12 cellular contexts compared by ENCODE assay signal in genomic region chr15:41791547-41791937, GRCh38. TPM values are rescaled to one million over a fixed set of nuclear protein-coding genes. Genes with fewer than 3 reads are reported as not detected.
DNase-seq lines count a peak whose midpoint lies in the region; ATAC-seq, FAIRE-seq and TF ChIP-seq lines count a peak whose summit lies in the region.
"Had no signal": no experiment of that assay in that cellular context is flagged by ENCODE, and none has a peak within 500 bp of the region (broad histone marks: within the 10 kb centered on the region; RNA-seq: fewer than 3 reads in every experiment).

No MANE protein-coding gene starts in this region.

- CTCF ChIA-PET in HCT116 (lab: Charles Lee) = interaction anchor here (4.1 kb wide), 1 partner anchor 18 kb away, joined by 22 read pairs; the partner anchor contains the start of gene MAPKBP1
- CTCF ChIA-PET in GM10248 (lab: Yijun Ruan, JAX) = interaction anchor here (5.0 to 7.7 kb wide), 3 partner anchors 13 to 20 kb away, joined by 27 to 56 read pairs (median 44); partner anchors contain the start of gene MAPKBP1

- H3K36me3 ChIP-seq in HCT116 (ENCODE audit: control insufficient read depth in 1 of 2, insufficient read depth in 2 of 2, low read length in 2 of 2) = no peaks in the 10 kb centered on the region
- H3K36me3 ChIP-seq in SJCRH30 = no peaks in the 10 kb centered on the region
- no peaks in the 10 kb centered on the region for H3K36me3 ChIP-seq in left ventricle myocardium inferior
- no peaks in the 10 kb centered on the region for H3K36me3 ChIP-seq in skeletal muscle tissue (ENCODE audit: control insufficient read depth in 3 of 3, insufficient read depth in 3 of 3, low read length in 3 of 3)
- H3K36me3 ChIP-seq in MG63 = no peaks in the 10 kb centered on the region

- H4K20me1 ChIP-seq in HCT116 (ENCODE audit: insufficient read depth) = no peaks in the 10 kb centered on the region

- POLR2A ChIA-PET in HCT116 (lab: Charles Lee) (interaction anchor here (0.6 to 0.9 kb wide), 2 partner anchors 13 to 17 kb away, joined by 3 to 6 read pairs; partner anchors contain the start of gene MAPKBP1), GM10248 (lab: Yijun Ruan, JAX) (interaction anchor here (0.6 to 1.1 kb wide), 2 partner anchors 11 to 17 kb away, joined by 3 read pairs; partner anchors contain the start of gene MAPKBP1)

- FAIRE-seq in GM12891 (lab: Jason Lieb, UNC) = no peak

- intact Hi-C loops in HCT116 (cut with micrococcal nuclease) (no loop called here), left ventricle myocardium inferior (cut with micrococcal nuclease) (no loop called here)

- H3K79me2 ChIP-seq in HCT116 (ENCODE audit: insufficient read depth, low read length) = no peaks in the 10 kb centered on the region; the same call in none of the 2 replicates

- H3K4me1 ChIP-seq in HCT116 (ENCODE audit: control insufficient read depth in 1 of 2, insufficient read depth in 2 of 2, low read length in 2 of 2) = peaks cover 20 to 39% of the 10 kb centered on the region in 2 experiments
- peaks cover 18% of the 10 kb centered on the region for H3K4me1 ChIP-seq in SJCRH30
- H3K4me1 ChIP-seq in left ventricle myocardium inferior = peaks cover 61% of the 10 kb centered on the region
- H3K4me1 ChIP-seq in skeletal muscle tissue (ENCODE audit: control insufficient read depth in 3 of 3, insufficient read depth in 3 of 3, low read length in 3 of 3) = peaks cover 36 to 52% (median 52%) of the 10 kb centered on the region in 3 donors

- H3K27me3 ChIP-seq in HCT116 (ENCODE audit: insufficient read depth, low read length) (no peaks in the 10 kb centered on the region), SJCRH30 (no peaks in the 10 kb centered on the region), left ventricle myocardium inferior (ENCODE audit: low read depth) (no peaks in the 10 kb centered on the region), skeletal muscle tissue (ENCODE audit: control insufficient read depth in 3 of 3, insufficient read depth in 3 of 3, low read length in 3 of 3) (no peaks in the 10 kb centered on the region), MG63 (no peaks in the 10 kb centered on the region)

- DNase-seq in HCT116 (ENCODE audit: low read depth, low spot score) (no peak), SJCRH30 (no peak), left ventricle myocardium inferior (no peak), GM12891 (ENCODE audit: insufficient read length, low spot score) (no peak), GM10248 (ENCODE audit: extremely low spot score) (no peak), MG63 (no peak)
- DNase-seq: activated CD4-positive, CD25-positive, alpha-beta regulatory T cell treated with anti-CD3 and anti-CD28 coated beads, Interleukin-2, amount 50 U/mL, for 72 hours; amygdala; NCI-H1417 treated with DMSO at 0.1 percent for 48 hours; stimulated activated naive CD4-positive, alpha-beta T cell had no signal

- TF ChIP-seq POLR2A in HCT116 (IDR thresholded peaks at IDR 0.05; ENCODE audit: borderline replicate concordance, extremely low read depth, insufficient read depth, insufficient read length) = no peak
- no peak for TF ChIP-seq POLR2A in GM12891 (IDR thresholded peaks at IDR 0.05; ENCODE audit: low read depth, low read length)

- TF ChIP-seq RAD21 in HCT116 (IDR thresholded peaks at IDR 0.05; ENCODE audit: low read depth) = no peak

- H3K27ac ChIP-seq in HCT116 (ENCODE audit: low read depth, low read length) = peak overlapping the region; percentile 66
- H3K27ac ChIP-seq in SJCRH30 = peak overlapping the region; percentile 10; the same call in 1 of the 2 replicates
- H3K27ac ChIP-seq in left ventricle myocardium inferior (replicated peaks) = peak overlapping the region; percentile 69
- H3K27ac ChIP-seq in skeletal muscle tissue (ENCODE audit: low read depth, low read length) = peak overlapping the region; percentile 61

- no peaks in the 10 kb centered on the region for H3K9me2 ChIP-seq in HCT116 (ENCODE audit: insufficient read depth)

- H3K4me3 ChIP-seq in HCT116 (replicated peaks in 1 of 2; ENCODE audit: low read depth in 1 of 2, low read length in 2 of 2) (peak overlapping the region in 1 of 2 experiments; percentile 36; a peak in 2 of 4 replicates), SJCRH30 (no peak overlapping the region), left ventricle myocardium inferior (no peak overlapping the region), skeletal muscle tissue (ENCODE audit: low read length in 3 of 3) (peak overlapping the region in 1 of 3 donors; percentile 19), MG63 (no peak overlapping the region)

- RAD21 ChIA-PET in HCT116 (lab: Charles Lee; ENCODE audit: low non-redundant PET in 1 of 2, low total read pairs in 2 of 2, uncharacterized antibody in 2 of 2, unreplicated experiment in 2 of 2) = no interaction called here

- H3K9ac ChIP-seq in HCT116 (ENCODE audit: low read length) (peak overlapping the region; percentile 22; the same call in 1 of the 2 replicates), skeletal muscle tissue (ENCODE audit: low read depth in 1 of 3, low read length in 3 of 3) (no peak overlapping the region)

- no TSS peak for BruUV-seq in HCT116 (replicated peaks; lab: Mats Ljungman, UMichigan)

- peak overlapping the region; percentile 75 for H3K4me2 ChIP-seq in HCT116 (ENCODE audit: low read length)

- H3K9me3 ChIP-seq in HCT116 (ENCODE audit: control insufficient read depth in 1 of 2, insufficient read depth in 1 of 2, low read depth in 1 of 2, low read length in 2 of 2) (no peaks in the 10 kb centered on the region), SJCRH30 (replicated peaks) (no peaks in the 10 kb centered on the region), left ventricle myocardium inferior (replicated peaks) (no peaks in the 10 kb centered on the region), skeletal muscle tissue (ENCODE audit: control insufficient read depth in 3 of 3, low read length in 3 of 3) (no peaks in the 10 kb centered on the region), MG63 (no peaks in the 10 kb centered on the region)

- H2AFZ ChIP-seq in HCT116 (ENCODE audit: low read depth, low read length, poor library complexity, severe bottlenecking) = no peak overlapping the region

- TF ChIP-seq CTCF in HCT116 (IDR thresholded peaks at IDR 0.05 in 2 of 3, conservative IDR thresholded peaks at IDR 0.05 in 1 of 3; ENCODE audit: borderline replicate concordance in 1 of 3, insufficient read depth in 1 of 3, low read depth in 2 of 3, low read length in 2 of 3) (no peak), left ventricle myocardium inferior (IDR thresholded peaks at IDR 0.05; ENCODE audit: borderline replicate concordance) (no peak), GM10248 (IDR thresholded peaks at IDR 0.05; ENCODE audit: control extremely low read depth, extremely low read depth, low read depth, missing control alignments) (no peak)

- ATAC-seq in HCT116 (no peak), GM21737 (IDR thresholded peaks at IDR 0.05; ENCODE audit: unreplicated experiment) (no peak)

TF ChIP-seq in HCT116, 20 proteins besides CTCF, POLR2A, EP300 and RAD21 (continues in another document):
- TF ChIP-seq SP1 (IDR thresholded peaks at IDR 0.05; ENCODE audit: low read depth) (no peak), ELF1 (IDR thresholded peaks at IDR 0.05; ENCODE audit: borderline replicate concordance, low read depth) (no peak), YY1 (IDR thresholded peaks at IDR 0.05; ENCODE audit: extremely low read depth, insufficient replicate concordance, low read depth, low read length) (no peak), CBX3 (IDR thresholded peaks at IDR 0.05; ENCODE audit: low read depth) (no peak), ATF3 (IDR thresholded peaks at IDR 0.05) (no peak), CEBPB (IDR thresholded peaks at IDR 0.05; ENCODE audit: low read depth) (no peak), ZFX (IDR thresholded peaks at IDR 0.05) (no peak), SIN3A (IDR thresholded peaks at IDR 0.05; ENCODE audit: low read depth) (no peak), POLR2AphosphoS5 (IDR thresholded peaks at IDR 0.05; ENCODE audit: low read depth, low read length) (no peak)

TF ChIP-seq in GM12891, 5 proteins besides CTCF, POLR2A, EP300 and RAD21:
- TF ChIP-seq POLR2AphosphoS5 (IDR thresholded peaks at IDR 0.05; ENCODE audit: low read depth, low read length) = no peak
- no peak for TF ChIP-seq TAF1 (IDR thresholded peaks at IDR 0.05; ENCODE audit: low read depth, low read length)
- no peak for TF ChIP-seq PAX5 (IDR thresholded peaks at IDR 0.05; ENCODE audit: insufficient read depth, low read length, severe bottlenecking)
- no peak for TF ChIP-seq POU2F2 (IDR thresholded peaks at IDR 0.05; ENCODE audit: low read depth, low read length)
- TF ChIP-seq SPI1 (IDR thresholded peaks at IDR 0.05; ENCODE audit: low read depth, low read length) = no peak

RNA-seq across cellular contexts. Expression of gene MAPKBP1, which starts 17.3 kb away (rescaled TPM):
- 21.3 TPM for total RNA-seq in HCT116 (2021; ENCODE audit: unreplicated experiment)
- 9.6 and 10.7 TPM in 2 replicates for polyA plus RNA-seq in HCT116 (2012)
- 10.9 and 14.5 TPM in 2 replicates for total RNA-seq in SJCRH30 (2014; rRNA removed; shearing (Covaris generic))
- 13.6 TPM for total RNA-seq in left ventricle myocardium inferior
- total RNA-seq in skeletal muscle tissue = 10.4 TPM
- polyA plus RNA-seq in GM12891 (2012; ENCODE audit: low read depth, missing spikeins) = 7.0 TPM
- 2.5 and 2.9 TPM in 2 replicates for total RNA-seq in MG63 (2014; rRNA removed; shearing (Covaris generic); ENCODE audit: low replicate concordance)

RNA-seq across cellular contexts. Expression of gene JMJD7, which starts 36.4 kb away (rescaled TPM):
- total RNA-seq in HCT116 (2021; ENCODE audit: unreplicated experiment) = 13.5 TPM
- 13.3 and 18.3 TPM in 2 replicates for polyA plus RNA-seq in HCT116 (2012)
- 7.0 and 7.5 TPM in 2 replicates for total RNA-seq in SJCRH30 (2014; rRNA removed; shearing (Covaris generic))
- 12.1 TPM for total RNA-seq in left ventricle myocardium inferior
- 1.0 TPM for total RNA-seq in skeletal muscle tissue
- 3.8 TPM for polyA plus RNA-seq in GM12891 (2012; ENCODE audit: low read depth, missing spikeins)
- 7.6 TPM in 1 of 2 replicates, not detected in the other for total RNA-seq in MG63 (2014; rRNA removed; shearing (Covaris generic); ENCODE audit: low replicate concordance)

RNA-seq across cellular contexts. Expression of gene PLA2G4B, which starts 47.1 kb away (rescaled TPM):
- total RNA-seq in HCT116 (2021; ENCODE audit: unreplicated experiment) = 4.7 TPM
- polyA plus RNA-seq in HCT116 (2012) = 5.6 and 6.4 TPM in 2 replicates
- total RNA-seq in SJCRH30 (2014; rRNA removed; shearing (Covaris generic)) = 3.0 and 7.2 TPM in 2 replicates
- total RNA-seq in left ventricle myocardium inferior = 3.8 TPM
- 1.6 TPM for total RNA-seq in skeletal muscle tissue
- polyA plus RNA-seq in GM12891 (2012; ENCODE audit: low read depth, missing spikeins) = 1.4 TPM
- total RNA-seq in MG63 (2014; rRNA removed; shearing (Covaris generic); ENCODE audit: low replicate concordance) = 0.20 TPM in 1 of 2 replicates, not detected in the other

Comparison
In these comparisons a context has a peak if more than half of its experiments do, and no peak if none do; other contexts are left out.
1. H3K27ac ChIP-seq: peak in every context shown above with its lines; median percentile 69 in left ventricle myocardium inferior; 66 in HCT116; 61 in skeletal muscle tissue; 10 in SJCRH30.